Comparison of ENCODE assay signal across 20 cellular contexts in the genomic region with DNA sequence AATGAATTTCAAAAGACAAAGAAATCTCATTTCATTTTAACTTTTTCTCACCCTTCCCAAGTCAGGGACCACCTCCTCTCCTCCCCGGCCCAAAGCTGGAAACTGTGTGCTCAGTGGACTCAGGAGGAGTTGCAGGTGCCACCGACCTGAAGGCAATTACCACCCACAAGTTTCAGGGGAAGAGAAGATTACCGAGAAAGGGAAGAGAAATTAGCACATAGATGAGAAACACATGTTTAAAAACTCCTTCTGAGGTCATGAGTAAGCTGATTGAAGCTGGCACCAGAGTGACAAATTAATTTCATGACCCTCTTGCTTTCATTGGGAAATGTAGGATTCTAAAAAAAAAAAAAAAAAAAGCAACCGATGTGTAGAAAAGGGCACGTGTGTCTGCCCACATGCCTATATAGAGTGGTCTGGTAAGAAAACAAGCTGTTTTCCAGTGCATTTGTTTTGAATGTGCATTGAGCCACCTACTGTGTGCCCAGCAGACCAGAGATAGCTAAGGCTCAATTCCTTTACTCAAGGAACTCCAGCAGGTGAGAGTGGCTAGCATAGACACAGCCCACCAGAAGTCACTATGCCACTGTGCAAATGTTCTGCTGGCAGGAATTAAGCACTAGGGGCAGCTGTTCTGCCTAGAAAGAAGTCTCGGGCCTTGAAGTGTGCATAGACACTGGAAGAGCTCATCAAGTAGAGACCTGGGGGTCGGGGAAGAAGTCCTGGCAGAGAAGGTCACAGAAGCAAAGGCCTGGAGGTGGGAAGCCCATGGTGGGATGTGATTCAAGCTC. TPM values are rescaled to one million over a fixed set of nuclear protein-coding genes. Genes with fewer than 3 reads are reported as not detected.
DNase-seq lines count a peak whose midpoint lies in the region; ATAC-seq, FAIRE-seq and TF ChIP-seq lines count a peak whose summit lies in the region.
"Had no signal": no experiment of that assay in that cellular context is flagged by ENCODE, and none has a peak within 500 bp of the region (broad histone marks: within the 10 kb centered on the region; RNA-seq: fewer than 3 reads in every experiment).

No MANE protein-coding gene starts in this region.

- peak; percentile 58 for ATAC-seq in HG03442 (IDR thresholded peaks at IDR 0.05; ENCODE audit: unreplicated experiment)
- no peak for ATAC-seq in HG02884 (IDR thresholded peaks at IDR 0.05; ENCODE audit: unreplicated experiment)
- ATAC-seq in aorta (ENCODE audit: low FRiP score) = no peak
- ATAC-seq: left ventricle myocardium superior, pancreas had no signal

- FAIRE-seq in GM19239 (lab: Jason Lieb, UNC) = peak; percentile 47
- FAIRE-seq: endometrium, pancreas, small intestine had no signal

- CTCF ChIA-PET in GM10248 (lab: Yijun Ruan, JAX) = interaction anchor here (1.2 to 2.0 kb wide), 7 partner anchors 9 to 227 kb away, joined by 3 to 10 read pairs (median 6); no protein-coding TSS in a partner anchor

- H3K4me1 ChIP-seq in aorta (ENCODE audit: control insufficient read depth in 1 of 2, insufficient read depth in 2 of 2, low read length in 2 of 2) = no peaks in the 10 kb centered on the region
- H3K4me1 ChIP-seq: BLaER1, pancreas, SJCRH30, tibial nerve had no signal

- 59 to 73% methylated on average over 7 of the region's 7 CpGs for WGBS in aorta, 2 donors

- intact Hi-C loops in aorta (cut with DNase I) = no loop called here

- H3K9me3 ChIP-seq in aorta (ENCODE audit: control insufficient read depth, low read length) = no peaks in the 10 kb centered on the region
- H3K9me3 ChIP-seq: BLaER1, pancreas, SJCRH30, tibial nerve had no signal

- H3K27me3 ChIP-seq in aorta (ENCODE audit: control insufficient read depth in 1 of 2, insufficient read depth in 2 of 2, low read length in 1 of 2) = no peaks in the 10 kb centered on the region
- H3K27me3 ChIP-seq: BLaER1, pancreas, SJCRH30, tibial nerve had no signal

- no peak overlapping the region for H3K4me3 ChIP-seq in aorta (ENCODE audit: low read length in 2 of 2)
- H3K4me3 ChIP-seq: BLaER1, pancreas, SJCRH30, tibial nerve had no signal

- no peak overlapping the region for H3K27ac ChIP-seq in aorta (ENCODE audit: low read depth in 1 of 2, low read length in 2 of 2)
- H3K27ac ChIP-seq: BLaER1, pancreas, SJCRH30, tibial nerve had no signal

- POLR2A ChIA-PET in GM10248 (lab: Yijun Ruan, JAX) = interaction anchor here (0.6 kb wide), 2 partner anchors 67 to 182 kb away, joined by 3 to 6 read pairs; no protein-coding TSS in a partner anchor

- DNase-seq in GM10248 (ENCODE audit: extremely low spot score) (peak; percentile 25), GM19239 (ENCODE audit: insufficient read length, low spot score) (no peak), fibroblast of gingiva (ENCODE audit: low read depth) (peak; percentile 65), islet precursor cell (no peak), COLO668 (lab: John Stamatoyannopoulos, UW; ENCODE audit: unreplicated experiment) (no peak), aorta (no peak)
- DNase-seq: DMS153, left ventricle myocardium superior, NCI-H1694 treated with DMSO at 0.1 percent for 48 hours, NCI-H524, OCI-M1, pancreas, SJCRH30, small intestine, T-helper 2 cell had no signal

- TF ChIP-seq CTCF in GM10248 (IDR thresholded peaks at IDR 0.05; ENCODE audit: control extremely low read depth, extremely low read depth, low read depth, missing control alignments) = peak; percentile 5

- H3K36me3 ChIP-seq in aorta (ENCODE audit: control insufficient read depth in 1 of 2, insufficient read depth in 2 of 2, low read length in 1 of 2) = no peaks in the 10 kb centered on the region
- H3K36me3 ChIP-seq: BLaER1, pancreas, SJCRH30, tibial nerve had no signal

RNA-seq across cellular contexts. Expression of gene DPF3, which starts 30.5 kb away (rescaled TPM):
- total RNA-seq in aorta = 1 to 10 TPM in 1 of 2 donors, under 1 TPM in 1; 0.65 to 2.2 TPM
- under 1 TPM; 0.15 to 0.75 TPM for polyA plus RNA-seq in aorta

Comparison
In these comparisons a context has a peak if more than half of its experiments do, and no peak if none do; other contexts are left out.
1. DNase-seq: peak in GM10248 (single experiment) and fibroblast of gingiva (single experiment); none in GM19239 (single experiment), islet precursor cell (single experiment), COLO668 (single experiment) and aorta (0 of 2).